ENCODE assay signal across 7 cellular contexts in the genomic region with DNA sequence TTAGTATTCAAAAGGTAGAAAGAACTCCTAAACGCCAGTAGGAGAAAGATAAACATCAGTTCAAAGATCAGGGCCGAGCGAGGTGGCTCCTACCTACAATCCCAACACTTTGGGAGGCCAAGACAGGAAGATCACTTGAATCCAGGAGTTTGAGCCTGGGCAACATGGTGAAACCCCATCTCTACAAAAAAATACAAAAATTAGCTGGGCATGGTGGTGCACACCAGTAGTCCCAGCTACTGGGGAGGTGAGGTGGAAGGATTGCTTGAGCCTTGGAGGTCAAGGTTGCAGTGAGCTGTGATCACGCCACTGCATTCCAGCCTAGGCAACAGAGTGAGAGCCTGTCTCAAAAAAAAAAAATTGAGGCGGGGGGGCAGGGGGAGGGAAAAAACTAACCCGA.
"Had no signal": no experiment of that assay in that cellular context is flagged by ENCODE, and none has a peak within 500 bp of the region (broad histone marks: within the 10 kb centered on the region; RNA-seq: fewer than 3 reads in every experiment).

No MANE protein-coding gene starts in this region.

- H3K4me3 ChIP-seq: GM12878 had no signal

- ATAC-seq: GM12878 had no signal

- FAIRE-seq: GM12878, GM12891, GM12892, GM18507, GM19239 had no signal

- DNase-seq: GDM1, GF-D8 had no signal
